Comparison of ENCODE assay signal across 19 cellular contexts in genomic region chr4:39576268-39576667, GRCh38. TPM values are rescaled to one million over a fixed set of nuclear protein-coding genes. Genes with fewer than 3 reads are reported as not detected.
DNase-seq lines count a peak whose midpoint lies in the region; ATAC-seq, FAIRE-seq and TF ChIP-seq lines count a peak whose summit lies in the region.
"Had no signal": no experiment of that assay in that cellular context is flagged by ENCODE, and none has a peak within 500 bp of the region (broad histone marks: within the 10 kb centered on the region; RNA-seq: fewer than 3 reads in every experiment).

No MANE protein-coding gene starts in this region.

- POLR2A ChIA-PET in GM12878 (lab: Charles Lee): interaction anchor here (0.6 kb wide), 1 partner anchor 628 kb away, joined by 3 read pairs; no protein-coding TSS in a partner anchor

- H3K4me3 Mint-ChIP-seq in GM23338 (no peak overlapping the region), osteocyte (ENCODE audit: unreplicated experiment) (no peak overlapping the region)
- H3K4me3 Mint-ChIP-seq: activated naive CD4-positive, alpha-beta T cell treated with anti-CD3 and anti-CD28 coated beads, Interleukin-2, amount 10 ng/mL, durations not matched to agents 7 days and 5 days; immature natural killer cell; natural killer cell treated with Interleukin-12 subunit alpha and Interleukin-12 subunit beta and Interleukin-15 and Interleukin-18, amount 100 ng/mL, for 72 hours had no signal

- H3F3A ChIP-seq in GM23338 (replicated peaks; ENCODE audit: low read depth): no peaks in the 10 kb centered on the region

- H3K36me3 ChIP-seq in GM23338 (ENCODE audit: insufficient read depth) (no peaks in the 10 kb centered on the region), GM12878 (ENCODE audit: control insufficient read depth in 2 of 2, insufficient read depth in 2 of 2, low read length in 1 of 2) (peaks cover 0 to under 1% of the 10 kb centered on the region in 2 experiments; a peak in 1 of 4 replicates), body of pancreas (replicated peaks in 1 of 2; ENCODE audit: insufficient read depth in 1 of 2, low read depth in 2 of 2) (no peaks in the 10 kb centered on the region)

- H3K36me3 Mint-ChIP-seq in GM23338 (ENCODE audit: low read depth) (no peaks in the 10 kb centered on the region), osteocyte (ENCODE audit: unreplicated experiment) (peaks cover 5% of the 10 kb centered on the region)
- H3K36me3 Mint-ChIP-seq: activated naive CD4-positive, alpha-beta T cell treated with anti-CD3 and anti-CD28 coated beads, Interleukin-2, amount 10 ng/mL, durations not matched to agents 7 days and 5 days; natural killer cell treated with Interleukin-12 subunit alpha and Interleukin-12 subunit beta and Interleukin-15 and Interleukin-18, amount 100 ng/mL, for 72 hours had no signal

- peaks cover 5% of the 10 kb centered on the region; the same call in 1 of the 2 replicates for H4K20me1 ChIP-seq in GM23338 (replicated peaks; ENCODE audit: insufficient read depth)
- no peaks in the 10 kb centered on the region for H4K20me1 ChIP-seq in GM12878 (ENCODE audit: control insufficient read depth, insufficient read depth)

- TF ChIP-seq CTCF in GM23338 (conservative IDR thresholded peaks at IDR 0.05; ENCODE audit: low read depth in 2 of 2) (no peak), GM12878 (IDR thresholded peaks at IDR 0.05 in 2 of 3, conservative IDR thresholded peaks at IDR 0.05 in 1 of 3; ENCODE audit: control insufficient read depth in 2 of 3, extremely low read depth in 1 of 3, insufficient read depth in 1 of 3, low read depth in 3 of 3, low read length in 3 of 3) (no peak), osteocyte (IDR thresholded peaks at IDR 0.05) (no peak), body of pancreas (IDR thresholded peaks at IDR 0.05) (no peak)

- WGBS in GM12878 (ENCODE audit: insufficient coverage, insufficient replicate concordance, low lambda C conversion rate, missing lambda C conversion rate): 100% methylated on average over 1 of the region's 1 CpG
- WGBS in body of pancreas, 2 donors: 100% methylated on average over 1 of the region's 1 CpG

- TF ChIP-seq POLR2A in GM12878 (IDR thresholded peaks at IDR 0.05; ENCODE audit: low read depth, low read length): no peak
- no peak for TF ChIP-seq POLR2A in body of pancreas (IDR thresholded peaks at IDR 0.05)

- H3K9me3 ChIP-seq in GM12878 (replicated peaks; ENCODE audit: control insufficient read depth, insufficient read depth, low read length) (no peaks in the 10 kb centered on the region), body of pancreas (no peaks in the 10 kb centered on the region)
- H3K9me3 ChIP-seq: lower lobe of right lung, spleen had no signal

- H3K4me1 Mint-ChIP-seq in GM23338 (no peaks in the 10 kb centered on the region), osteocyte (ENCODE audit: unreplicated experiment) (peaks cover 5% of the 10 kb centered on the region)
- H3K4me1 Mint-ChIP-seq: activated naive CD4-positive, alpha-beta T cell treated with anti-CD3 and anti-CD28 coated beads, Interleukin-2, amount 10 ng/mL, durations not matched to agents 7 days and 5 days; immature natural killer cell had no signal

- H3K27me3 ChIP-seq in GM23338 (ENCODE audit: insufficient read depth): no peaks in the 10 kb centered on the region
- no peaks in the 10 kb centered on the region for H3K27me3 ChIP-seq in GM12878 (replicated peaks in 1 of 2; ENCODE audit: control insufficient read depth in 2 of 2, insufficient read depth in 2 of 2, low read length in 1 of 2)
- H3K27me3 ChIP-seq in body of pancreas: no peaks in the 10 kb centered on the region
- H3K27me3 ChIP-seq: spleen had no signal

- peak; percentile 46 to 48 for ATAC-seq in activated CD4-positive, CD25-positive, alpha-beta regulatory T cell treated with anti-CD3 and anti-CD28 coated beads, Interleukin-2, amount 50 U/mL, for 24 hours
- no peak for ATAC-seq in GM23338
- ATAC-seq in GM12878: peak; percentile 46
- no peak for ATAC-seq in body of pancreas
- ATAC-seq: lower lobe of right lung had no signal

- CTCF ChIA-PET in GM12878 (lab: Yijun Ruan, JAX): no interaction called here

- no peak overlapping the region for H3K9ac ChIP-seq in GM12878 (ENCODE audit: control insufficient read depth, insufficient read depth, low read length)

- no peaks in the 10 kb centered on the region for H3K9me2 ChIP-seq in GM23338 (ENCODE audit: insufficient read depth)

- H3K27ac ChIP-seq in GM23338 (ENCODE audit: low read depth) (0 out of 2 replicates have a peak overlapping the region, but pooled peaks have one; percentile 23), GM12878 (ENCODE audit: control insufficient read depth, insufficient read depth) (no peak overlapping the region), body of pancreas (no peak overlapping the region)
- H3K27ac ChIP-seq: C4-2B, lower lobe of right lung, spleen had no signal

- H3K4me1 ChIP-seq in GM23338 (ENCODE audit: insufficient read depth): no peaks in the 10 kb centered on the region
- H3K4me1 ChIP-seq in GM12878 (ENCODE audit: control insufficient read depth, insufficient read depth, low read length): no peaks in the 10 kb centered on the region
- peaks cover 12% of the 10 kb centered on the region for H3K4me1 ChIP-seq in body of pancreas
- H3K4me1 ChIP-seq: lower lobe of right lung, spleen had no signal

- SMC1A ChIA-PET in GM12878 (lab: Charles Lee; ENCODE audit: uncharacterized antibody, unreplicated experiment): interaction anchor here (0.7 to 1.2 kb wide), 2 partner anchors 14 to 21 kb away, joined by 3 read pairs; no protein-coding TSS in a partner anchor

- no peak overlapping the region for H3K4me3 ChIP-seq in GM23338
- no peak overlapping the region for H3K4me3 ChIP-seq in GM12878
- no peak overlapping the region for H3K4me3 ChIP-seq in body of pancreas
- H3K4me3 ChIP-seq: lower lobe of right lung, spleen had no signal

- no peak for TF ChIP-seq EP300 in GM12878 (IDR thresholded peaks at IDR 0.05; ENCODE audit: borderline replicate concordance in 1 of 2, control insufficient read depth in 1 of 2, low read depth in 2 of 2, low read length in 2 of 2)

- no peak overlapping the region for H2AFZ ChIP-seq in GM23338
- H2AFZ ChIP-seq in GM12878 (ENCODE audit: control insufficient read depth, low read depth, low read length): no peak overlapping the region

- H3K79me2 ChIP-seq in GM23338 (replicated peaks; ENCODE audit: insufficient read depth): no peaks in the 10 kb centered on the region
- no peaks in the 10 kb centered on the region for H3K79me2 ChIP-seq in GM12878 (ENCODE audit: control insufficient read depth, insufficient read depth, low read length)

- H3K27me3 Mint-ChIP-seq in GM23338 (ENCODE audit: insufficient read depth, low read depth, poor library complexity) (peaks cover 2% of the 10 kb centered on the region), osteocyte (ENCODE audit: unreplicated experiment) (no peaks in the 10 kb centered on the region)
- H3K27me3 Mint-ChIP-seq: activated naive CD4-positive, alpha-beta T cell treated with anti-CD3 and anti-CD28 coated beads, Interleukin-2, amount 10 ng/mL, durations not matched to agents 7 days and 5 days; natural killer cell treated with Interleukin-12 subunit alpha and Interleukin-12 subunit beta and Interleukin-15 and Interleukin-18, amount 100 ng/mL, for 72 hours had no signal

- H3K27ac Mint-ChIP-seq in GM23338 (no peak overlapping the region), osteocyte (ENCODE audit: unreplicated experiment) (no peak overlapping the region)
- H3K27ac Mint-ChIP-seq: activated naive CD4-positive, alpha-beta T cell treated with anti-CD3 and anti-CD28 coated beads, Interleukin-2, amount 10 ng/mL, durations not matched to agents 7 days and 5 days; immature natural killer cell; natural killer cell treated with Interleukin-12 subunit alpha and Interleukin-12 subunit beta and Interleukin-15 and Interleukin-18, amount 100 ng/mL, for 72 hours had no signal

- BruUV-seq in GM12878 (replicated peaks; lab: Mats Ljungman, UMichigan): no TSS peak

- TF ChIP-seq RAD21 in GM12878 (IDR thresholded peaks at IDR 0.05; ENCODE audit: insufficient read depth, low read depth, low read length): no peak

- RAD21 ChIA-PET in GM12878 (lab: Charles Lee; ENCODE audit: unreplicated experiment): no interaction called here

- in situ Hi-C loops in GM12878 (cut with MboI): no loop called here

- DNase-seq in activated CD4-positive, CD25-positive, alpha-beta regulatory T cell treated with anti-CD3 and anti-CD28 coated beads, Interleukin-2, amount 50 U/mL, for 72 hours: no peak
- no peak for DNase-seq in GM23338 (ENCODE audit: low spot score)
- no peak for DNase-seq in GM12878 (ENCODE audit: low read depth, low spot score)
- peak; percentile 17 for DNase-seq in osteocyte (ENCODE audit: extremely low spot score, unreplicated experiment)
- no peak for DNase-seq in NCI-H1436 (lab: John Stamatoyannopoulos, UW)
- no peak for DNase-seq in body of pancreas
- DNase-seq in SK-N-DZ (ENCODE audit: low spot score): no peak
- DNase-seq: 8988T; activated naive CD4-positive, alpha-beta T cell treated with anti-CD3 and anti-CD28 coated beads, Interleukin-2, amount 10 ng/mL, durations not matched to agents 7 days and 5 days; DMS153; immature natural killer cell; lower lobe of right lung; NCI-H187; spleen; trophoblast cell had no signal

- H3K4me2 ChIP-seq in GM23338: no peak overlapping the region
- no peak overlapping the region for H3K4me2 ChIP-seq in GM12878 (ENCODE audit: control insufficient read depth, insufficient read depth)

- no peak for FAIRE-seq in GM12878 (lab: Jason Lieb, UNC)
- FAIRE-seq: HTR-8/SVneo had no signal

- H3K9me3 Mint-ChIP-seq in GM23338 (no peaks in the 10 kb centered on the region), osteocyte (ENCODE audit: unreplicated experiment) (no peaks in the 10 kb centered on the region)
- H3K9me3 Mint-ChIP-seq: activated naive CD4-positive, alpha-beta T cell treated with anti-CD3 and anti-CD28 coated beads, Interleukin-2, amount 10 ng/mL, durations not matched to agents 7 days and 5 days; immature natural killer cell; natural killer cell treated with Interleukin-12 subunit alpha and Interleukin-12 subunit beta and Interleukin-15 and Interleukin-18, amount 100 ng/mL, for 72 hours had no signal

- intact Hi-C loops in GM12878 (cut with micrococcal nuclease; ENCODE audit: unreplicated experiment): no loop called here
- intact Hi-C loops in body of pancreas (cut with DNase I): no loop called here

RNA-seq across cellular contexts. Expression of gene UGDH, which starts 49.0 kb away (rescaled TPM):
- 69.8 and 81.3 TPM in 2 replicates for total RNA-seq in GM23338 (2014; rRNA removed; shearing (Covaris generic))
- 45.8 and 48.9 TPM in 2 replicates for polyA plus RNA-seq in GM23338 (2016; fragmentation: Nextera tagmentation; extraction: Ambion mirVana)
- 16.1 and 18.7 TPM in 2 replicates for total RNA-seq in GM12878 (2013; cell fraction: nucleolus; rRNA removed)
- total RNA-seq in GM12878 (2014; rRNA removed): 19.7 and 22.6 TPM in 2 replicates
- total RNA-seq in GM12878 (2014; rRNA removed; fragmentation: Illumina TruSeq; extraction: Trizol): 17.4 and 22.0 TPM in 2 replicates
- total RNA-seq in GM12878 (2021): 32.9 and 33.1 TPM in 2 replicates
- polyA plus RNA-seq in GM12878 (2011; ENCODE audit: low read depth): 16.4 TPM
- 28.4 and 47.1 TPM in 2 replicates for polyA plus RNA-seq in GM12878 (2011; rRNA removed)
- polyA plus RNA-seq in GM12878 (2011; cell fraction: cytosol; rRNA removed): 11.2 and 17.8 TPM in 2 replicates
- 6.8 and 9.8 TPM in 2 replicates for polyA plus RNA-seq in GM12878 (2011; cell fraction: nucleus; rRNA removed)
- 23.3 and 23.4 TPM in 2 replicates for polyA plus RNA-seq in GM12878 (2012)
- 28.7 and 45.0 TPM in 2 replicates for polyA plus RNA-seq in GM12878 (2014; fragmentation: Illumina TruSeq; extraction: Trizol)
- polyA plus RNA-seq in GM12878 (2014; fragmentation: Nextera tagmentation; extraction: Ambion mirVana): 10 to 100 TPM; 11.1 to 11.3 TPM
- 23.2 and 25.1 TPM in 2 replicates for polyA plus RNA-seq in GM12878 (2014; rRNA removed)
- polyA plus RNA-seq in GM12878 (2016; fragmentation: Nextera tagmentation; extraction: Ambion mirVana): 10 to 100 TPM; 56.0 to 60.3 TPM
- 16.4 and 20.8 TPM in 2 replicates for polyA minus RNA-seq in GM12878 (2011; rRNA and poly(A)+ RNA removed)
- 18.7 and 22.1 TPM in 2 replicates for polyA minus RNA-seq in GM12878 (2011; cell fraction: cytosol; rRNA and poly(A)+ RNA removed)
- 3.6 and 8.5 TPM in 2 replicates for polyA minus RNA-seq in GM12878 (2011; cell fraction: nucleus; rRNA and poly(A)+ RNA removed)
- 192 and 200 TPM in 2 replicates for total RNA-seq in osteocyte
- total RNA-seq in body of pancreas: 100 to 1,000 TPM in 1 of 2 donors, 10 to 100 TPM in 1; 71.1 to 107 TPM
- 18.6 and 27.2 TPM in 2 replicates for polyA plus RNA-seq in SK-N-DZ (2014; cell fraction: cytosol; rRNA removed)
- 6.6 and 10.3 TPM in 2 replicates for polyA plus RNA-seq in SK-N-DZ (2014; cell fraction: nucleus; rRNA removed)

Comparison
In these comparisons a context has a peak if more than half of its experiments do, and no peak if none do; other contexts are left out.
1. ATAC-seq: peak in activated CD4-positive, CD25-positive, alpha-beta regulatory T cell treated with anti-CD3 and anti-CD28 coated beads, Interleukin-2, amount 50 U/mL, for 24 hours (2 of 2) and GM12878 (single experiment); none in GM23338 (single experiment) and body of pancreas (single experiment).